10 cellular contexts compared by ENCODE assay signal in the genomic region with DNA sequence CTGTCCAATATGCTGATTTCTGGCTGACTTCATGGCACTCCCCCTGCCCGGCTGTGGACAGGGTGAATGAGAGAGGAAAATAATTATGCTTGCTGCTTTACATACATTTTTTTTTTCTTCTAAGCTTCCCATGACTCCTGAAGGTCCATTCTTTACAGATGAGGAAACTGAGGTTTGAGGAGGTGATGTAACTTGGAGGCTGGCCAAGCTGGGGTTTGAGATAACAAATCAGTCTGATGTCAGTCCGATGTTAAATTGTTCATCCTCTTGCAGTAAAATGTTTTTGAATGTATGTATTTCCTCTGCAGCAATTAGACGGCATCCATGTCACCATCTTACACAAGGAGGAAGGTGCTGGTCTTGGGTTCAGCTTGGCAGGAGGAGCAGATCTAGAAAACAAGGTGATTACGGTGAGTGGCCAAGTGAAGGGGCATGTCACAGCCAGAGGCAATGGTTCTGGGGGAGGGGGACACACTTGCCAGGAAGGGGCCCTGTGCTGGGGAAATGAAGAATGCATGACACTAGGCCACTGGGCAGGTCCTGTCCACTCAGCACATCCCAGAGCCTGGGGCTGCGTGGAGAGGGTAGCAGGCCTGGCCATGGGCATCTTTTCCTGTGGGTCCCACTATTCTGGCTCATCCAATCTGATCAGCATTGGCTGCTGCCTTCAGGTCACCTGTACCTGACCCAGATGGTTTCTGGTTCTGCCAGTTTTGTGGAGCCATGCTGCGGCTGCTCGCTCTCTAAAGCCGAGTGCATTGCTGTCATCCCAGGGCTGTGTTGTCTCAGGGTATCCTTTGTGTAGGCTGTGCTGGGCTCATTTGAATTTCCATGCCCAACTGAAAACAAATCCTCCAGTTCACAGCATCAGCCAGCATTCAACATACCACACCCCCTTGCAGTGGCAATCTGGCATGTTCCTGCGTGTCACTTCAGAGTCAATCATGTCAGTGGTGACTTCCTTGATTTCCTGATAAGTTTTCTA. TPM values are rescaled to one million over a fixed set of nuclear protein-coding genes. Genes with fewer than 3 reads are reported as not detected.
DNase-seq lines count a peak whose midpoint lies in the region; ATAC-seq and TF ChIP-seq lines count a peak whose summit lies in the region.
"Had no signal": no experiment of that assay in that cellular context is flagged by ENCODE, and none has a peak within 500 bp of the region (broad histone marks: within the 10 kb centered on the region; RNA-seq: fewer than 3 reads in every experiment).

No MANE protein-coding gene starts in this region.

- intact Hi-C loops in body of pancreas (cut with DNase I), result no loop called here

- DNase-seq in activated CD8-positive, alpha-beta memory T cell treated with anti-CD3 and anti-CD28 coated beads, Interleukin-2, amount 10 ng/mL, durations not matched to agents 7 days and 5 days, result no peak
- DNase-seq in activated CD8-positive, alpha-beta memory T cell treated with anti-CD3 and anti-CD28 coated beads, Interleukin-2, amount 50 U/mL, for 48 hours, result no peak
- no peak for DNase-seq in activated T-cell treated with anti-CD3 and anti-CD28 coated beads, Interleukin-2, amount 50 U/mL, for 72 hours
- peak; percentile 33 for DNase-seq in iPS DF 4.7 (ENCODE audit: extremely low read depth, low spot score)
- DNase-seq in substantia nigra (lab: John Stamatoyannopoulos, UW), result peak in 1 of 49 donors; percentile 49
- DNase-seq in body of pancreas, result no peak
- DNase-seq in cerebellar nuclear complex (lab: John Stamatoyannopoulos, UW), result no peak
- DNase-seq: HCEC 1CT, PC-9 had no signal

- no peak for TF ChIP-seq CTCF in body of pancreas (IDR thresholded peaks at IDR 0.05)

- H3K27ac ChIP-seq in substantia nigra (ENCODE audit: low read depth, low read length, poor library complexity, severe bottlenecking), result peak overlapping the region; percentile 59
- peak overlapping the region in 1 of 4 donors; percentile 71 for H3K27ac ChIP-seq in body of pancreas
- H3K27ac ChIP-seq: PC-9 had no signal

- H3K36me3 Mint-ChIP-seq in activated CD8-positive, alpha-beta memory T cell treated with anti-CD3 and anti-CD28 coated beads, Interleukin-2, amount 10 ng/mL, durations not matched to agents 7 days and 5 days, result peaks cover 93% of the 10 kb centered on the region
- peaks cover 31 to 63% of the 10 kb centered on the region in 2 donors for H3K36me3 Mint-ChIP-seq in activated T-cell treated with anti-CD3 and anti-CD28 coated beads, Interleukin-2, amount 50 U/mL, for 72 hours (ENCODE audit: insufficient read depth in 2 of 2)

- H3K27me3 ChIP-seq in body of pancreas, result no peaks in the 10 kb centered on the region

- no peaks in the 10 kb centered on the region for H3K9me3 ChIP-seq in body of pancreas

- no peak for TF ChIP-seq POLR2A in body of pancreas (IDR thresholded peaks at IDR 0.05)

- peak overlapping the region; percentile 96 for H3K4me3 Mint-ChIP-seq in activated CD8-positive, alpha-beta memory T cell treated with anti-CD3 and anti-CD28 coated beads, Interleukin-2, amount 10 ng/mL, durations not matched to agents 7 days and 5 days
- H3K4me3 Mint-ChIP-seq in activated T-cell treated with anti-CD3 and anti-CD28 coated beads, Interleukin-2, amount 50 U/mL, for 72 hours, result peak overlapping the region; percentile 96 to 98

- no peaks in the 10 kb centered on the region for H3K9me3 Mint-ChIP-seq in activated CD8-positive, alpha-beta memory T cell treated with anti-CD3 and anti-CD28 coated beads, Interleukin-2, amount 10 ng/mL, durations not matched to agents 7 days and 5 days (ENCODE audit: low read depth)
- H3K9me3 Mint-ChIP-seq in activated T-cell treated with anti-CD3 and anti-CD28 coated beads, Interleukin-2, amount 50 U/mL, for 72 hours, result no peaks in the 10 kb centered on the region

- no peak for ATAC-seq in activated CD8-positive, alpha-beta memory T cell treated with anti-CD3 and anti-CD28 coated beads, Interleukin-2, amount 10 ng/mL, durations not matched to agents 7 days and 5 days
- ATAC-seq in activated T-cell treated with anti-CD3 and anti-CD28 coated beads, Interleukin-2, amount 50 U/mL, for 72 hours (replicated peaks in 1 of 2), result no peak
- ATAC-seq in body of pancreas, result no peak
- no peak for ATAC-seq in GM21526 (IDR thresholded peaks at IDR 0.05; ENCODE audit: low FRiP score, unreplicated experiment)

- H3K4me1 ChIP-seq in body of pancreas, result no peaks in the 10 kb centered on the region

- H3K27me3 Mint-ChIP-seq in activated CD8-positive, alpha-beta memory T cell treated with anti-CD3 and anti-CD28 coated beads, Interleukin-2, amount 10 ng/mL, durations not matched to agents 7 days and 5 days, result no peaks in the 10 kb centered on the region
- H3K27me3 Mint-ChIP-seq in activated T-cell treated with anti-CD3 and anti-CD28 coated beads, Interleukin-2, amount 50 U/mL, for 72 hours (ENCODE audit: low read depth), result no peaks in the 10 kb centered on the region

- 73 to 80% methylated on average over 9 of the region's 9 CpGs for WGBS in body of pancreas, 2 donors

- no peaks in the 10 kb centered on the region for H3K36me3 ChIP-seq in body of pancreas (replicated peaks in 1 of 2; ENCODE audit: insufficient read depth in 1 of 2, low read depth in 2 of 2)

- H3K27ac Mint-ChIP-seq in activated CD8-positive, alpha-beta memory T cell treated with anti-CD3 and anti-CD28 coated beads, Interleukin-2, amount 10 ng/mL, durations not matched to agents 7 days and 5 days, result peak overlapping the region; percentile 79
- peak overlapping the region; percentile 94 for H3K27ac Mint-ChIP-seq in activated T-cell treated with anti-CD3 and anti-CD28 coated beads, Interleukin-2, amount 50 U/mL, for 72 hours

- peaks cover 68% of the 10 kb centered on the region for H3K4me1 Mint-ChIP-seq in activated CD8-positive, alpha-beta memory T cell treated with anti-CD3 and anti-CD28 coated beads, Interleukin-2, amount 10 ng/mL, durations not matched to agents 7 days and 5 days
- H3K4me1 Mint-ChIP-seq in activated T-cell treated with anti-CD3 and anti-CD28 coated beads, Interleukin-2, amount 50 U/mL, for 72 hours (ENCODE audit: low read depth), result peaks cover 91% of the 10 kb centered on the region

- CTCF ChIA-PET in activated CD8-positive, alpha-beta memory T cell treated with anti-CD3 and anti-CD28 coated beads, Interleukin-2, amount 10 ng/mL, durations not matched to agents 7 days and 5 days (lab: Charles Lee), result interaction anchor here (1.0 to 6.0 kb wide), 5 partner anchors 19 to 37 kb away, joined by 3 to 42 read pairs (median 5); no protein-coding TSS in a partner anchor

- no peak overlapping the region for H3K4me3 ChIP-seq in body of pancreas
- H3K4me3 ChIP-seq: PC-9 had no signal

RNA-seq across cellular contexts. Expression of a gene that starts 20.4 kb away (rescaled TPM):
- 1 to 10 TPM; 4.8 to 5.2 TPM for total RNA-seq in activated CD8-positive, alpha-beta memory T cell treated with anti-CD3 and anti-CD28 coated beads, Interleukin-2, amount 10 ng/mL, durations not matched to agents 7 days and 5 days
- total RNA-seq in activated T-cell treated with anti-CD3 and anti-CD28 coated beads, Interleukin-2, amount 50 U/mL, for 72 hours, result 10 to 100 TPM in 1 of 2 donors, 1 to 10 TPM in 1; 9.0 to 10.3 TPM
- total RNA-seq in body of pancreas, result 1 to 10 TPM; 1.3 to 9.6 TPM
